ENCODE assay signal across 21 cellular contexts in the genomic region with DNA sequence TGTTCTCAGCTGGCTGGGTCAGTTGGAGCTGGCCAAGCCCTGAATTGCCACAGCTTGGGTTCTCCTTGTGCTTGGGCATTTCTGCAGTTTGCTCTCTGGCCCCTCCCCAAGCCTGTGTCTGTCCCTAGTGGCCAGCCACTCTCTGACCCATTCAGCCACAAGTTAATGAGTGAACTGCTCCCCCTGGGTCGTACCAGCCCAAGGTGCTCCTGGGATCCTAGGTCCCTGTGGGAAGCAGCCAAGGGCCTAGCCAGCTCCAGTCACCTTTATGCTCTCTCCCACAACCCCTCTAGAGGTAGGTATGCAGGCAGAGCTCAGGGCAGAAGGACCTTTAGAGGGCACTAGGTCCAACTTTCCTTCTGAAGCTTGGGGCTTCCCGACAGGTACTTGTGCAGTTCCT. TPM values are rescaled to one million over a fixed set of nuclear protein-coding genes. Genes with fewer than 3 reads are reported as not detected.
DNase-seq lines count a peak whose midpoint lies in the region; ATAC-seq, FAIRE-seq and TF ChIP-seq lines count a peak whose summit lies in the region.
"Had no signal": no experiment of that assay in that cellular context is flagged by ENCODE, and none has a peak within 500 bp of the region (broad histone marks: within the 10 kb centered on the region; RNA-seq: fewer than 3 reads in every experiment).

No MANE protein-coding gene starts in this region.

- no peaks in the 10 kb centered on the region for H4K20me1 ChIP-seq in HepG2 (ENCODE audit: insufficient read depth, low read length)

- no peak for TF ChIP-seq CTCF in WTC11 (IDR thresholded peaks at IDR 0.05)
- TF ChIP-seq CTCF in HepG2 (CRISPR knock-in tag; IDR thresholded peaks at IDR 0.05) = peak; percentile 56
- TF ChIP-seq CTCF in spleen (IDR thresholded peaks at IDR 0.05 in 8 of 11, conservative IDR thresholded peaks at IDR 0.05 in 3 of 11) = no peak

- no peak for TF ChIP-seq RAD21 in HepG2 (CRISPR knock-in tag; IDR thresholded peaks at IDR 0.05)

- no peak overlapping the region for H3K27ac Mint-ChIP-seq in WTC11
- H3K27ac Mint-ChIP-seq: activated CD4-positive, alpha-beta memory T cell treated with anti-CD3 and anti-CD28 coated beads for 36 hours; activated naive CD4-positive, alpha-beta T cell treated with anti-CD3 and anti-CD28 coated beads, Interleukin-2, amount 10 ng/mL, durations not matched to agents 7 days and 5 days; T-cell had no signal

- no peak for TF ChIP-seq POLR2A in HepG2 (IDR thresholded peaks at IDR 0.05; ENCODE audit: insufficient read depth in 1 of 2, low read depth in 2 of 2, low read length in 2 of 2)
- no peak for TF ChIP-seq POLR2A in spleen (IDR thresholded peaks at IDR 0.05)

- H3K4me2 ChIP-seq in HepG2 (ENCODE audit: low read depth, low read length) = peak overlapping the region; percentile 39; the same call in 1 of the 2 replicates

- POLR2A ChIA-PET in WTC11 (lab: Charles Lee) = no interaction called here
- POLR2A ChIA-PET in HepG2 (lab: Yijun Ruan, JAX) = no interaction called here

- peak; percentile 77 for DNase-seq in HK-2 (ENCODE audit: unreplicated experiment)
- no peak for DNase-seq in WTC11 (ENCODE audit: low spot score)
- DNase-seq in HepG2 (ENCODE audit: low spot score) = peak; percentile 66
- DNase-seq in spleen = peak; percentile 41
- DNase-seq in stimulated activated CD4-positive, alpha-beta T cell treated with anti-CD3 and anti-CD28 coated beads, Interleukin-4, amount 100 ng/mL, for 1 hour = no peak
- no peak for DNase-seq in NOMO-1 (lab: John Stamatoyannopoulos, UW; ENCODE audit: unreplicated experiment in 2 of 2)
- no peak for DNase-seq in SHP77 (lab: John Stamatoyannopoulos, UW)
- DNase-seq: activated CD4-positive, alpha-beta memory T cell treated with anti-CD3 and anti-CD28 coated beads for 36 hours; activated naive CD4-positive, alpha-beta T cell treated with anti-CD3 and anti-CD28 coated beads, Interleukin-2, amount 10 ng/mL, durations not matched to agents 7 days and 5 days; activated T-cell treated with anti-CD3 and anti-CD28 coated beads, Interleukin-2, amount 50 U/mL, for 1 hour; anterior cingulate cortex; BE2C; cerebellar nuclear complex; effector CD8-positive, alpha-beta T cell; MV-4-11; NCI-H2029 treated with DMSO at 0.1 percent for 48 hours; stimulated activated naive CD4-positive, alpha-beta T cell; T-cell; transverse colon had no signal

- ATAC-seq in WTC11 = peak; percentile 20
- ATAC-seq in HepG2 = peak; percentile 96
- ATAC-seq: T-cell had no signal

- TF ChIP-seq EP300 in HepG2 (IDR thresholded peaks at IDR 0.05; ENCODE audit: low read depth in 2 of 2, low read length in 2 of 2) (no peak), HepG2 (CRISPR knock-in tag; IDR thresholded peaks at IDR 0.05; ENCODE audit: borderline replicate concordance) (no peak)

- H3K4me1 Mint-ChIP-seq in WTC11 = peaks cover 35% of the 10 kb centered on the region

- no peak overlapping the region for H3K27ac ChIP-seq in HepG2 (ENCODE audit: extremely low read length, insufficient read depth, low read length)
- peak overlapping the region in 3 of 8 donors; percentile 47 to 89 (median 85) for H3K27ac ChIP-seq in spleen
- H3K27ac ChIP-seq: transverse colon, VCaP had no signal

- WGBS in HepG2 (ENCODE audit: low lambda C conversion rate) = 0% methylated on average over 1 of the region's 2 CpGs
- WGBS in spleen, 5 donors = 71 to 89% (median 82%) methylated on average over 1 to 2 of the region's 2 CpGs

- H3K4me3 ChIP-seq in HepG2 (replicated peaks in 1 of 3; ENCODE audit: insufficient read depth in 1 of 3, low read depth in 2 of 3, low read length in 3 of 3) (no peak overlapping the region; a peak in 1 of 6 replicates), spleen (no peak overlapping the region)
- H3K4me3 ChIP-seq: transverse colon had no signal

- H3K27me3 ChIP-seq in HepG2 (ENCODE audit: control insufficient read depth in 1 of 2, insufficient read depth in 2 of 2, low read length in 2 of 2) = peaks cover 0 to 4% of the 10 kb centered on the region in 2 experiments; a peak in 1 of 5 replicates
- peaks cover 0 to 32% (median 0%) of the 10 kb centered on the region in 7 donors for H3K27me3 ChIP-seq in spleen (replicated peaks in 1 of 7)
- H3K27me3 ChIP-seq: BE2C had no signal

- H3K4me1 ChIP-seq in HepG2 (ENCODE audit: insufficient read depth, low read length) (peaks cover 53% of the 10 kb centered on the region), spleen (peaks cover 0 to 89% (median 6%) of the 10 kb centered on the region in 6 donors)
- H3K4me1 ChIP-seq: BE2C, transverse colon had no signal

- in situ Hi-C loops in HepG2 (cut with HindIII; ENCODE audit: extremely low pct_ligation_motif_present, low pct_unique_long_range_greater_than_20kb) = no loop called here

- H3K36me3 ChIP-seq in HepG2 (replicated peaks in 1 of 2; ENCODE audit: control insufficient read depth in 1 of 2, insufficient read depth in 2 of 2, low read length in 2 of 2) = no peaks in the 10 kb centered on the region
- H3K36me3 ChIP-seq in spleen = no peaks in the 10 kb centered on the region
- H3K36me3 ChIP-seq: BE2C, transverse colon had no signal

- H3K9ac ChIP-seq in HepG2 (ENCODE audit: insufficient read depth, low read depth, low read length) = no peak overlapping the region

- no peaks in the 10 kb centered on the region for H3K9me3 ChIP-seq in HepG2 (ENCODE audit: low read length)
- H3K9me3 ChIP-seq in spleen = no peaks in the 10 kb centered on the region
- H3K9me3 ChIP-seq: BE2C, transverse colon had no signal

- CTCF ChIA-PET in WTC11 (lab: Charles Lee) = interaction anchor here (0.8 to 1.3 kb wide), 4 partner anchors 12 to 30 kb away, joined by 3 to 4 read pairs (median 3); no protein-coding TSS in a partner anchor
- CTCF ChIA-PET in HepG2 (lab: Yijun Ruan, JAX; ENCODE audit: low intra/inter-chr PET ratio, low total read pairs) = no interaction called here

- peaks cover 7% of the 10 kb centered on the region for H3K27me3 Mint-ChIP-seq in WTC11 (ENCODE audit: low read depth)

- H3K36me3 Mint-ChIP-seq in WTC11 = 0 out of 2 replicates have a peak, but pooled peaks cover 3% of the 10 kb centered on the region
- H3K36me3 Mint-ChIP-seq: activated CD4-positive, alpha-beta memory T cell treated with anti-CD3 and anti-CD28 coated beads for 36 hours; activated naive CD4-positive, alpha-beta T cell treated with anti-CD3 and anti-CD28 coated beads, Interleukin-2, amount 10 ng/mL, durations not matched to agents 7 days and 5 days; T-cell had no signal

- no peak overlapping the region for H3K4me3 Mint-ChIP-seq in WTC11
- H3K4me3 Mint-ChIP-seq: activated CD4-positive, alpha-beta memory T cell treated with anti-CD3 and anti-CD28 coated beads for 36 hours; activated naive CD4-positive, alpha-beta T cell treated with anti-CD3 and anti-CD28 coated beads, Interleukin-2, amount 10 ng/mL, durations not matched to agents 7 days and 5 days; T-cell had no signal

- H3K79me2 ChIP-seq in HepG2 (ENCODE audit: insufficient read depth, low read length) = no peaks in the 10 kb centered on the region

- intact Hi-C loops in HepG2 (cut with micrococcal nuclease; ENCODE audit: unreplicated experiment) = loop anchor here (5.0 kb wide), 1 partner anchor 502 kb away; no protein-coding TSS in a partner anchor
- intact Hi-C loops in spleen (cut with DNase I; ENCODE audit: low total_unique reads) = no loop called here

- no peaks in the 10 kb centered on the region for H3K9me3 Mint-ChIP-seq in WTC11
- H3K9me3 Mint-ChIP-seq: activated CD4-positive, alpha-beta memory T cell treated with anti-CD3 and anti-CD28 coated beads for 36 hours; activated naive CD4-positive, alpha-beta T cell treated with anti-CD3 and anti-CD28 coated beads, Interleukin-2, amount 10 ng/mL, durations not matched to agents 7 days and 5 days; T-cell had no signal

- peak; percentile 90 for FAIRE-seq in HepG2 (lab: Jason Lieb, UNC)
- FAIRE-seq: D721Med had no signal

- H2AFZ ChIP-seq in HepG2 (ENCODE audit: low read length) = no peak overlapping the region

- BruUV-seq in HepG2 (replicated peaks; lab: Mats Ljungman, UMichigan) = no TSS peak

TF ChIP-seq in HepG2, 621 proteins besides CTCF, POLR2A, EP300 and RAD21 (continues in another document):
- no peak for TF ChIP-seq NR1H2 (CRISPR knock-in tag; IDR thresholded peaks at IDR 0.05; ENCODE audit: borderline replicate concordance, low read depth)

RNA-seq across cellular contexts. Expression of a gene that starts 51.5 kb away (rescaled TPM):
- total RNA-seq in WTC11 (2021) (3.1 to 8.5 TPM (median 3.8 TPM) in 3 replicates), HepG2 (2016; rRNA removed; fragmentation: Illumina TruSeq; extraction: Trizol) (0.02 TPM in 1 of 2 replicates, not detected in the other), spleen (10 to 100 TPM; 16.5 to 35.2 (median 26.8) TPM)
- not detected in 2 replicates for total RNA-seq in HepG2 (2016; cell fraction: cytosol; rRNA removed; fragmentation: Illumina TruSeq; extraction: Trizol; ENCODE audit: low read depth)
- not detected in 2 replicates for total RNA-seq in HepG2 (2016; cell fraction: insoluble cytoplasmic fraction; rRNA removed; fragmentation: Illumina TruSeq; extraction: Trizol)
- not detected in 2 replicates for total RNA-seq in HepG2 (2016; cell fraction: membrane; rRNA removed; fragmentation: Illumina TruSeq; extraction: Trizol)
- total RNA-seq in HepG2 (2016; cell fraction: nucleus; rRNA removed; fragmentation: Illumina TruSeq; extraction: Trizol) = not detected in 2 replicates
- polyA plus RNA-seq in HepG2 (2011; rRNA removed) (0.09 and 0.10 TPM in 2 replicates), spleen (1 to 10 TPM; 1.9 to 5.6 (median 2.1) TPM)
- polyA plus RNA-seq in HepG2 (2011; cell fraction: cytosol; rRNA removed) = 0.03 and 0.15 TPM in 2 replicates
- polyA plus RNA-seq in HepG2 (2011; cell fraction: nucleus; rRNA removed) = 0.23 and 0.26 TPM in 2 replicates
- 0.03 and 0.05 TPM in 2 replicates for polyA plus RNA-seq in HepG2 (2012)
- not detected in 2 replicates for polyA plus RNA-seq in HepG2 (2016; cell fraction: cytosol; fragmentation: Illumina TruSeq; extraction: Trizol; ENCODE audit: low read depth)
- polyA plus RNA-seq in HepG2 (2016; cell fraction: insoluble cytoplasmic fraction; fragmentation: Illumina TruSeq; extraction: Trizol; ENCODE audit: low read depth) = not detected in 2 replicates
- not detected in 2 replicates for polyA plus RNA-seq in HepG2 (2016; cell fraction: membrane; fragmentation: Illumina TruSeq; extraction: Trizol; ENCODE audit: low read depth)
- polyA plus RNA-seq in HepG2 (2016; cell fraction: nucleus; fragmentation: Illumina TruSeq; extraction: Trizol; ENCODE audit: insufficient read depth, low read depth) = not detected in 2 replicates
- polyA minus RNA-seq in HepG2 (2011; rRNA and poly(A)+ RNA removed; ENCODE audit: low replicate concordance) = 0.22 and 4.6 TPM in 2 replicates
- not detected in 2 replicates for polyA minus RNA-seq in HepG2 (2011; cell fraction: cytosol; rRNA and poly(A)+ RNA removed)
- polyA minus RNA-seq in HepG2 (2011; cell fraction: nucleus; rRNA and poly(A)+ RNA removed) = 0.12 and 0.13 TPM in 2 replicates

Comparison
In these comparisons a context has a peak if more than half of its experiments do, and no peak if none do; other contexts are left out.
1. DNase-seq: peak in HK-2 (single experiment), HepG2 (single experiment) and spleen (single experiment); none in WTC11 (single experiment), stimulated activated CD4-positive, alpha-beta T cell treated with anti-CD3 and anti-CD28 coated beads, Interleukin-4, amount 100 ng/mL, for 1 hour (single experiment), NOMO-1 (0 of 2) and SHP77 (0 of 2).